8 cellular contexts compared by ENCODE assay signal in genomic region chr5:120388016-120388781, GRCh38.
DNase-seq lines count a peak whose midpoint lies in the region; ATAC-seq and FAIRE-seq lines count a peak whose summit lies in the region.

No MANE protein-coding gene starts in this region.

- peak; percentile 9 for DNase-seq in GDM1 (lab: John Stamatoyannopoulos, UW)
- peak; percentile 54 for DNase-seq in HTR-8/SVneo (ENCODE audit: insufficient read length, low spot score)
- DNase-seq in adipocyte (ENCODE audit: low read depth) = peak; percentile 91
- DNase-seq in naive thymus-derived CD4-positive, alpha-beta T cell = no peak
- no peak for DNase-seq in activated CD4-positive, alpha-beta T cell treated with anti-CD3 and anti-CD28 coated beads for 4 hours
- DNase-seq in NCI-H2227 treated with DMSO at 0.1 percent for 48 hours (lab: John Stamatoyannopoulos, UW) = no peak
- no peak for DNase-seq in NCI-H748 treated with DMSO at 0.1 percent for 48 hours (lab: John Stamatoyannopoulos, UW)

- H3K4me1 ChIP-seq in adipocyte (ENCODE audit: control insufficient read depth, insufficient read depth, low read length) = peaks cover 26% of the 10 kb centered on the region
- no peaks in the 10 kb centered on the region for H3K4me1 ChIP-seq in naive thymus-derived CD4-positive, alpha-beta T cell (ENCODE audit: control insufficient read depth in 2 of 2, insufficient read depth in 2 of 2, low read length in 2 of 2)

- H3K9me3 ChIP-seq in adipocyte (ENCODE audit: control insufficient read depth, low read length) = no peaks in the 10 kb centered on the region
- H3K9me3 ChIP-seq in naive thymus-derived CD4-positive, alpha-beta T cell (ENCODE audit: control insufficient read depth in 2 of 3, low read length in 3 of 3) = no peaks in the 10 kb centered on the region

- intact Hi-C loops in naive thymus-derived CD4-positive, alpha-beta T cell (cut with micrococcal nuclease) = loop anchor here in 1 of 2 donors (1.0 kb wide), 1 partner anchor 70 kb away; no protein-coding TSS in a partner anchor

- FAIRE-seq in HTR-8/SVneo (lab: Jason Lieb, UNC) = no peak

- no peaks in the 10 kb centered on the region for H3K36me3 ChIP-seq in adipocyte (ENCODE audit: control insufficient read depth, insufficient read depth, low read length, severe bottlenecking)
- no peaks in the 10 kb centered on the region for H3K36me3 ChIP-seq in naive thymus-derived CD4-positive, alpha-beta T cell (ENCODE audit: control insufficient read depth in 2 of 3, insufficient read depth in 3 of 3, low read length in 3 of 3)

- peak; percentile 46 for ATAC-seq in naive thymus-derived CD4-positive, alpha-beta T cell
- ATAC-seq in GM19023 (IDR thresholded peaks at IDR 0.05; ENCODE audit: unreplicated experiment) = no peak

- CTCF ChIA-PET in naive thymus-derived CD4-positive, alpha-beta T cell (lab: Charles Lee) = no interaction called here

- POLR2A ChIA-PET in naive thymus-derived CD4-positive, alpha-beta T cell (lab: Charles Lee) = no interaction called here

- H3K4me1 Mint-ChIP-seq in naive thymus-derived CD4-positive, alpha-beta T cell = peaks cover 0 to 16% (median 0%) of the 10 kb centered on the region in 7 donors

- H3K27me3 ChIP-seq in adipocyte (replicated peaks; ENCODE audit: control insufficient read depth, insufficient read depth, low read length) = no peaks in the 10 kb centered on the region
- no peaks in the 10 kb centered on the region for H3K27me3 ChIP-seq in naive thymus-derived CD4-positive, alpha-beta T cell (ENCODE audit: control insufficient read depth in 2 of 2, insufficient read depth in 2 of 2, low read length in 2 of 2)

- H3K27me3 Mint-ChIP-seq in naive thymus-derived CD4-positive, alpha-beta T cell = no peaks in the 10 kb centered on the region

- no peak overlapping the region for H3K27ac ChIP-seq in naive thymus-derived CD4-positive, alpha-beta T cell (ENCODE audit: low read depth, low read length)

- peaks cover 0 to 2% (median 0%) of the 10 kb centered on the region in 5 donors for H3K36me3 Mint-ChIP-seq in naive thymus-derived CD4-positive, alpha-beta T cell

- peak overlapping the region; percentile 75 for H3K9ac ChIP-seq in adipocyte (ENCODE audit: low read length)

- peak overlapping the region; percentile 35 for H3K4me3 ChIP-seq in adipocyte (ENCODE audit: low read length)
- H3K4me3 ChIP-seq in naive thymus-derived CD4-positive, alpha-beta T cell (ENCODE audit: low read length) = no peak overlapping the region

- peaks cover 0 to 7% (median 0%) of the 10 kb centered on the region in 11 donors for H3K9me3 Mint-ChIP-seq in naive thymus-derived CD4-positive, alpha-beta T cell

- peak overlapping the region in 1 of 9 donors; percentile 66 for H3K27ac Mint-ChIP-seq in naive thymus-derived CD4-positive, alpha-beta T cell

- H3K4me3 Mint-ChIP-seq in naive thymus-derived CD4-positive, alpha-beta T cell = peak overlapping the region in 1 of 10 donors; percentile 71

Comparison
In these comparisons a context has a peak if more than half of its experiments do, and no peak if none do; other contexts are left out.
1. DNase-seq: peak in GDM1 (single experiment), HTR-8/SVneo (single experiment) and adipocyte (single experiment); none in naive thymus-derived CD4-positive, alpha-beta T cell (0 of 9), activated CD4-positive, alpha-beta T cell treated with anti-CD3 and anti-CD28 coated beads for 4 hours (0 of 2), NCI-H2227 treated with DMSO at 0.1 percent for 48 hours (single experiment) and NCI-H748 treated with DMSO at 0.1 percent for 48 hours (single experiment).